ENCODE assay signal across 34 cellular contexts in genomic region chr7:145605963-145606362, GRCh38.
"Had no signal": no experiment of that assay in that cellular context is flagged by ENCODE, and none has a peak within 500 bp of the region (broad histone marks: within the 10 kb centered on the region; RNA-seq: fewer than 3 reads in every experiment).

No MANE protein-coding gene starts in this region.

- H3K4me3 ChIP-seq: MG63 had no signal

- H3K36me3 ChIP-seq: MG63 had no signal

- H3K27me3 ChIP-seq: MG63 had no signal

- DNase-seq: Karpas-422, Kasumi-1, MG63, MM.1S, MV-4-11, NCI-H1048, NCI-H1092, NCI-H1092 treated with DMSO at 0.1 percent for 48 hours, NCI-H1105, NCI-H1105 treated with DMSO at 0.1 percent for 48 hours, NCI-H1417, NCI-H1417 treated with DMSO at 0.1 percent for 48 hours, NCI-H1436, NCI-H1436 treated with DMSO at 0.1 percent for 48 hours, NCI-H146, NCI-H1694, NCI-H1694 treated with DMSO at 0.1 percent for 48 hours, NCI-H187, NCI-H187 treated with DMSO at 0.1 percent for 48 hours, NCI-H1930, NCI-H2029, NCI-H2029 treated with DMSO at 0.1 percent for 48 hours, NCI-H2081, NCI-H2081 treated with DMSO at 0.1 percent for 48 hours, NCI-H2107, NCI-H2171, NCI-H2171 treated with DMSO at 0.1 percent for 48 hours, NCI-H2227 treated with DMSO at 0.1 percent for 48 hours, NCI-H226, NCI-H345, NCI-H446, NCI-H446 treated with DMSO at 0.1 percent for 48 hours, NCI-H510A, NCI-H510A treated with DMSO at 0.1 percent for 48 hours had no signal
